19 cellular contexts compared by ENCODE assay signal in the genomic region with DNA sequence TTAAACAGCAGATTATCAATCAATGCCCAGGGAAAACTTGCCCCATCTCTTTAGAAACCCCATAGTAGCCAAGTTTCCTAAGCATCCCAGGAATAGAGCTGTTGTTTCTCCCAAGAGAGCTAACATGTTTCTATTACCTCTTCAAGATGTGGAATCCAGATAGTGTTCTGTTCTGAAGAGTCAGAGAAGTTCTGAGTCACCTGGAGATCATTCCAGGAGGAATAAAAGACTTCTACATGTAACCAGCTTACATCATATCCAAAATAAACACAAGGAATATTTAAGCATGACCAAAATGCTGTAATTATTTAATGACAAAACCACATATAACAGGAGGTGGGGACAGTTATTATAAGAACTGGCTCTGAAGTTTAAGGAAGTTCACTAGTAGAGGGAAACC. TPM values are rescaled to one million over a fixed set of nuclear protein-coding genes. Genes with fewer than 3 reads are reported as not detected.
A peak's percentile ranks its signal among the peaks of the same experiment; 100 is the strongest.
DNase-seq lines count a peak whose midpoint lies in the region; ATAC-seq, FAIRE-seq and TF ChIP-seq lines count a peak whose summit lies in the region.
"Had no signal": no experiment of that assay in that cellular context is flagged by ENCODE, and none has a peak within 500 bp of the region (broad histone marks: within the 10 kb centered on the region; RNA-seq: fewer than 3 reads in every experiment).

No MANE protein-coding gene starts in this region.

- no peaks in the 10 kb centered on the region for H4K20me1 ChIP-seq in KMS-11 (ENCODE audit: insufficient read depth)
- no peaks in the 10 kb centered on the region for H4K20me1 ChIP-seq in GM12878 (ENCODE audit: control insufficient read depth, insufficient read depth)

- H3K27ac ChIP-seq in KMS-11 (no peak overlapping the region), GM12878 (ENCODE audit: control insufficient read depth, insufficient read depth) (no peak overlapping the region)
- H3K27ac ChIP-seq in naive thymus-derived CD4-positive, alpha-beta T cell (ENCODE audit: low read depth, low read length), result no peak overlapping the region

- H3K79me2 ChIP-seq in KMS-11 (ENCODE audit: insufficient read depth, low read depth), result no peaks in the 10 kb centered on the region
- no peaks in the 10 kb centered on the region for H3K79me2 ChIP-seq in GM12878 (ENCODE audit: control insufficient read depth, insufficient read depth, low read length)

- peak overlapping the region; percentile 29 for H3K4me3 Mint-ChIP-seq in activated T-cell treated with anti-CD3 and anti-CD28 coated beads, Interleukin-2, amount 50 U/mL, for 4 hours
- peak overlapping the region in 7 of 10 donors; percentile 52 to 71 (median 61) for H3K4me3 Mint-ChIP-seq in naive thymus-derived CD4-positive, alpha-beta T cell
- H3K4me3 Mint-ChIP-seq: GM23338 had no signal

- H3K27ac Mint-ChIP-seq in naive thymus-derived CD4-positive, alpha-beta T cell, result peak overlapping the region in 2 of 9 donors; percentile 9 to 10
- H3K27ac Mint-ChIP-seq: GM23338 had no signal

- intact Hi-C loops in GM12878 (cut with micrococcal nuclease; ENCODE audit: unreplicated experiment), result loop anchor here (10.0 kb wide), 1 partner anchor 643 kb away; no protein-coding TSS in a partner anchor
- intact Hi-C loops in naive thymus-derived CD4-positive, alpha-beta T cell (cut with micrococcal nuclease), result loop anchor here in 1 of 2 donors (1.0 kb wide), 1 partner anchor 50 kb away; no protein-coding TSS in a partner anchor

- no peak for TF ChIP-seq RAD21 in GM12878 (IDR thresholded peaks at IDR 0.05; ENCODE audit: insufficient read depth, low read depth, low read length)

- H3K9me3 ChIP-seq in GM12878 (replicated peaks; ENCODE audit: control insufficient read depth, insufficient read depth, low read length), result no peaks in the 10 kb centered on the region
- no peaks in the 10 kb centered on the region for H3K9me3 ChIP-seq in naive thymus-derived CD4-positive, alpha-beta T cell (ENCODE audit: control insufficient read depth in 2 of 3, low read length in 3 of 3)

- in situ Hi-C loops in GM12878 (cut with MboI), result no loop called here

- H3K9ac ChIP-seq in KMS-11 (no peak overlapping the region), GM12878 (ENCODE audit: control insufficient read depth, insufficient read depth, low read length) (no peak overlapping the region)

- DNase-seq in activated T-cell treated with anti-CD3 and anti-CD28 coated beads, Interleukin-2, amount 50 U/mL, for 4 hours, result no peak
- no peak for DNase-seq in activated T-cell treated with anti-CD3 and anti-CD28 coated beads for 4 hours
- DNase-seq in GM12878 (ENCODE audit: low read depth, low spot score), result no peak
- DNase-seq in naive thymus-derived CD4-positive, alpha-beta T cell, result no peak
- DNase-seq in SHP77 (lab: John Stamatoyannopoulos, UW), result no peak
- DNase-seq: aorta; DMS79; KBM-7; NCI-H1694; NCI-H69; SIG-M5; stimulated activated CD4-positive, alpha-beta T cell treated with anti-CD3 and anti-CD28 coated beads, Interleukin-1b, Interleukin-23, amount 100 ng/mL, for 48 hours had no signal

- H3K4me1 Mint-ChIP-seq in activated T-cell treated with anti-CD3 and anti-CD28 coated beads, Interleukin-2, amount 50 U/mL, for 4 hours (ENCODE audit: low read depth), result peaks cover 15% of the 10 kb centered on the region
- peaks cover 5 to 20% (median 14%) of the 10 kb centered on the region in 7 donors for H3K4me1 Mint-ChIP-seq in naive thymus-derived CD4-positive, alpha-beta T cell

- peaks cover 3% of the 10 kb centered on the region for H3K4me1 ChIP-seq in KMS-11 (ENCODE audit: low read depth, poor library complexity, severe bottlenecking)
- H3K4me1 ChIP-seq in GM12878 (ENCODE audit: control insufficient read depth, insufficient read depth, low read length), result no peaks in the 10 kb centered on the region
- peaks cover 3 to 4% of the 10 kb centered on the region in 2 donors for H3K4me1 ChIP-seq in naive thymus-derived CD4-positive, alpha-beta T cell (ENCODE audit: control insufficient read depth in 2 of 2, insufficient read depth in 2 of 2, low read length in 2 of 2)

- no peak for TF ChIP-seq POLR2A in GM12878 (IDR thresholded peaks at IDR 0.05; ENCODE audit: low read depth, low read length)

- H2AFZ ChIP-seq in KMS-11 (ENCODE audit: low read depth) (peak overlapping the region; percentile 34), GM12878 (ENCODE audit: control insufficient read depth, low read depth, low read length) (peak overlapping the region; percentile 86)
- H2AFZ ChIP-seq: GM23338 had no signal

- no peaks in the 10 kb centered on the region for H3K36me3 Mint-ChIP-seq in activated T-cell treated with anti-CD3 and anti-CD28 coated beads, Interleukin-2, amount 50 U/mL, for 4 hours (ENCODE audit: insufficient read depth)
- H3K36me3 Mint-ChIP-seq in naive thymus-derived CD4-positive, alpha-beta T cell, result no peaks in the 10 kb centered on the region

- no peak for TF ChIP-seq EP300 in GM12878 (IDR thresholded peaks at IDR 0.05; ENCODE audit: borderline replicate concordance in 1 of 2, control insufficient read depth in 1 of 2, low read depth in 2 of 2, low read length in 2 of 2)

- no peaks in the 10 kb centered on the region for H3K27me3 Mint-ChIP-seq in activated T-cell treated with anti-CD3 and anti-CD28 coated beads, Interleukin-2, amount 50 U/mL, for 4 hours (ENCODE audit: low read depth)
- H3K27me3 Mint-ChIP-seq in naive thymus-derived CD4-positive, alpha-beta T cell, result peaks cover 0 to 22% (median 4%) of the 10 kb centered on the region in 5 donors

- no peak for ATAC-seq in activated T-cell treated with anti-CD3 and anti-CD28 coated beads, Interleukin-2, amount 50 U/mL, for 4 hours
- ATAC-seq in GM12878 (peak; percentile 16; the same call in 2 of the 3 replicates), HG03565 (IDR thresholded peaks at IDR 0.05; ENCODE audit: unreplicated experiment) (no peak), HG02884 (IDR thresholded peaks at IDR 0.05; ENCODE audit: unreplicated experiment) (no peak)
- ATAC-seq in naive thymus-derived CD4-positive, alpha-beta T cell, result no peak
- ATAC-seq: GM23338 had no signal

- RAD21 ChIA-PET in GM12878 (lab: Charles Lee; ENCODE audit: unreplicated experiment), result interaction anchor here (0.6 to 0.8 kb wide), 2 partner anchors 38 to 50 kb away, joined by 3 read pairs; no protein-coding TSS in a partner anchor

- no peaks in the 10 kb centered on the region for H3K9me3 Mint-ChIP-seq in activated T-cell treated with anti-CD3 and anti-CD28 coated beads, Interleukin-2, amount 50 U/mL, for 4 hours
- H3K9me3 Mint-ChIP-seq in naive thymus-derived CD4-positive, alpha-beta T cell, result peaks cover 0 to 2% (median 0%) of the 10 kb centered on the region in 11 donors
- H3K9me3 Mint-ChIP-seq: GM23338 had no signal

- POLR2A ChIA-PET in GM12878 (lab: Charles Lee), result no interaction called here
- POLR2A ChIA-PET in naive thymus-derived CD4-positive, alpha-beta T cell (lab: Charles Lee), result no interaction called here

- no TSS peak for BruUV-seq in GM12878 (replicated peaks; lab: Mats Ljungman, UMichigan)

- peak overlapping the region; percentile 40 for H3K4me2 ChIP-seq in KMS-11
- peak overlapping the region; percentile 41; the same call in 1 of the 2 replicates for H3K4me2 ChIP-seq in GM12878 (ENCODE audit: control insufficient read depth, insufficient read depth)
- H3K4me2 ChIP-seq: GM23338 had no signal

- H3K36me3 ChIP-seq in KMS-11 (ENCODE audit: insufficient read depth) (no peaks in the 10 kb centered on the region), GM12878 (ENCODE audit: control insufficient read depth in 2 of 2, insufficient read depth in 2 of 2, low read length in 1 of 2) (no peaks in the 10 kb centered on the region)
- H3K36me3 ChIP-seq in naive thymus-derived CD4-positive, alpha-beta T cell (ENCODE audit: control insufficient read depth in 2 of 3, insufficient read depth in 3 of 3, low read length in 3 of 3), result no peaks in the 10 kb centered on the region

- H3K4me3 ChIP-seq in KMS-11 (IDR thresholded peaks at IDR 0.05; ENCODE audit: insufficient read depth, low read depth, low read length), result no peak overlapping the region
- no peak overlapping the region for H3K4me3 ChIP-seq in GM12878
- H3K4me3 ChIP-seq in naive thymus-derived CD4-positive, alpha-beta T cell (ENCODE audit: low read length), result no peak overlapping the region
- H3K4me3 ChIP-seq: GM23338 had no signal

- SMC1A ChIA-PET in GM12878 (lab: Charles Lee; ENCODE audit: uncharacterized antibody, unreplicated experiment), result interaction anchor here (0.9 to 1.6 kb wide), 4 partner anchors 10 to 60 kb away, joined by 3 to 5 read pairs (median 4); no protein-coding TSS in a partner anchor

- CTCF ChIA-PET in GM12878 (lab: Yijun Ruan, JAX), result interaction anchor here (0.8 to 1.3 kb wide), 4 partner anchors 13 to 517 kb away, joined by 3 to 5 read pairs (median 3); no protein-coding TSS in a partner anchor
- CTCF ChIA-PET in naive thymus-derived CD4-positive, alpha-beta T cell (lab: Charles Lee), result interaction anchor here (0.6 to 0.7 kb wide), 3 partner anchors 438 to 523 kb away, joined by 3 read pairs; no protein-coding TSS in a partner anchor

- H3K27me3 ChIP-seq in KMS-11 (ENCODE audit: insufficient read depth, low read depth) (no peaks in the 10 kb centered on the region), GM12878 (replicated peaks in 1 of 2; ENCODE audit: control insufficient read depth in 2 of 2, insufficient read depth in 2 of 2, low read length in 1 of 2) (no peaks in the 10 kb centered on the region; a peak in 1 of 4 replicates)
- H3K27me3 ChIP-seq in naive thymus-derived CD4-positive, alpha-beta T cell (ENCODE audit: control insufficient read depth in 2 of 2, insufficient read depth in 2 of 2, low read length in 2 of 2), result no peaks in the 10 kb centered on the region

- TF ChIP-seq CTCF in KMS-11 (conservative IDR thresholded peaks at IDR 0.05; ENCODE audit: low read depth, low read length) (no peak), GM12878 (IDR thresholded peaks at IDR 0.05 in 2 of 3, conservative IDR thresholded peaks at IDR 0.05 in 1 of 3; ENCODE audit: control insufficient read depth in 2 of 3, extremely low read depth in 1 of 3, insufficient read depth in 1 of 3, low read depth in 3 of 3, low read length in 3 of 3) (no peak)

- no peak for FAIRE-seq in GM12878 (lab: Jason Lieb, UNC)
- FAIRE-seq: frontal cortex, GM12892, urothelium cell line had no signal

RNA-seq across cellular contexts. Expression of gene GORASP2, which starts 51.0 kb away (rescaled TPM):
- 100 to 1,000 TPM in 1 of 3 donors, 10 to 100 TPM in 2; 98.0 to 104 (median 99.4) TPM for total RNA-seq in activated T-cell treated with anti-CD3 and anti-CD28 coated beads, Interleukin-2, amount 50 U/mL, for 4 hours
- total RNA-seq in GM12878 (2013; cell fraction: nucleolus; rRNA removed), result 40.4 and 47.6 TPM in 2 replicates
- 62.4 and 63.9 TPM in 2 replicates for total RNA-seq in GM12878 (2014; rRNA removed)
- total RNA-seq in GM12878 (2014; rRNA removed; fragmentation: Illumina TruSeq; extraction: Trizol), result 43.6 and 50.5 TPM in 2 replicates
- 94.8 and 94.9 TPM in 2 replicates for total RNA-seq in GM12878 (2021)
- polyA plus RNA-seq in GM12878 (2011; ENCODE audit: low read depth), result 55.9 TPM
- polyA plus RNA-seq in GM12878 (2011; rRNA removed), result 130 and 169 TPM in 2 replicates
- 158 and 174 TPM in 2 replicates for polyA plus RNA-seq in GM12878 (2011; cell fraction: cytosol; rRNA removed)
- polyA plus RNA-seq in GM12878 (2011; cell fraction: nucleus; rRNA removed), result 70.7 and 73.5 TPM in 2 replicates
- 66.5 and 77.2 TPM in 2 replicates for polyA plus RNA-seq in GM12878 (2012)
- polyA plus RNA-seq in GM12878 (2014; fragmentation: Illumina TruSeq; extraction: Trizol), result 129 and 139 TPM in 2 replicates
- 10 to 100 TPM; 26.3 to 35.0 TPM for polyA plus RNA-seq in GM12878 (2014; fragmentation: Nextera tagmentation; extraction: Ambion mirVana)
- polyA plus RNA-seq in GM12878 (2014; rRNA removed), result 111 and 113 TPM in 2 replicates
- polyA plus RNA-seq in GM12878 (2016; fragmentation: Nextera tagmentation; extraction: Ambion mirVana), result 100 to 1,000 TPM; 132 to 140 TPM
- polyA minus RNA-seq in GM12878 (2011; rRNA and poly(A)+ RNA removed), result 114 and 140 TPM in 2 replicates
- 30.9 and 35.2 TPM in 2 replicates for polyA minus RNA-seq in GM12878 (2011; cell fraction: cytosol; rRNA and poly(A)+ RNA removed)
- 27.6 and 46.7 TPM in 2 replicates for polyA minus RNA-seq in GM12878 (2011; cell fraction: nucleus; rRNA and poly(A)+ RNA removed)
- 10 to 100 TPM; 65.2 to 79.2 (median 73.2) TPM for total RNA-seq in naive thymus-derived CD4-positive, alpha-beta T cell
- polyA plus RNA-seq in naive thymus-derived CD4-positive, alpha-beta T cell, result 100 to 1,000 TPM in 1 of 2 donors, 10 to 100 TPM in 1; 93.5 to 104 TPM
